Comparison of ENCODE assay signal across 1 cellular context in the genomic region with DNA sequence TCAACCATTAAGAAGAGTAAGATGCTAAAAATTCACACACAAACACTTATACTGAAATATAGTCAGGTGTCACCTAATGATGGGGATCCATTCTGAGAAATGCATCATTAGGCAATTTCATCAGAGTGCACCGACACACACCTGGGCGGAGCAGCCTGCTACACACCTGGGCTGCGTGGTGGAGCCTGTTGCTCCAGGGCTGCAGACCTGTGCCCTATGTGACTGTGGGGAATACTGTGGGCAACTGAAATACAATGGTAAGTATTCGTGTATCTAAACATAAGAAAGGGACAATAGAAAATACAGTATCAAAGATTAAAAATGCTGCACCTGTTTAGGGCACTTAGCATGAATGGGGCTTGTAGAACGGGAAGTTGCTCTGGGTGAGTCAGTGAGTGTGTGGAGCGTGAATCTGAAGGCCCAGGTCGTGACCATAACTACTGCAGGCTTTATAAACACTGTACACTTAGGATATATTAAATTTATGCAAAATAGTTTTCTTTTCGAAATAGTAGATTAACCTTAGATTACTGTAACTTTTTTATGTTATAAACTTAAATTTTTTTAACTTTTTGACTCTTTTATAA.
TF ChIP-seq lines count a peak whose summit lies in the region.

No MANE protein-coding gene starts in this region.

TF ChIP-seq in HEK293T, 16 proteins besides CTCF, POLR2A, EP300 and RAD21 (continued from another document):
- TF ChIP-seq BHLHE40 (IDR thresholded peaks at IDR 0.05; ENCODE audit: borderline replicate concordance): no peak
- TF ChIP-seq SP1 (IDR thresholded peaks at IDR 0.05): no peak
- no peak for TF ChIP-seq TARDBP (IDR thresholded peaks at IDR 0.05)
- TF ChIP-seq CTBP1 (IDR thresholded peaks at IDR 0.05; ENCODE audit: borderline replicate concordance): no peak
- no peak for TF ChIP-seq SUZ12 (IDR thresholded peaks at IDR 0.05)
- TF ChIP-seq NFRKB (IDR thresholded peaks at IDR 0.05): no peak
- TF ChIP-seq LEF1 (IDR thresholded peaks at IDR 0.05; ENCODE audit: borderline replicate concordance): no peak
- no peak for TF ChIP-seq ARNT (IDR thresholded peaks at IDR 0.05)
- no peak for TF ChIP-seq FOXK2 (IDR thresholded peaks at IDR 0.05)
TF ChIP-seq in HEK293T: peak in this region for 0.
